In genomic region chr20:32457476-32457986, GRCh38 we compare ENCODE assay signal across 8 cellular contexts.
DNase-seq lines count a peak whose midpoint lies in the region; ATAC-seq, FAIRE-seq and TF ChIP-seq lines count a peak whose summit lies in the region.

No MANE protein-coding gene starts in this region.

- no peak for FAIRE-seq in RCC 7860 (lab: Jason Lieb, UNC)

- TF ChIP-seq CTCF in AG04449 (IDR thresholded peaks at IDR 0.05; ENCODE audit: insufficient read depth, low read length, missing control alignments) (no peak), GM20000 (IDR thresholded peaks at IDR 0.05; ENCODE audit: extremely low read depth, missing control alignments) (no peak), esophagus muscularis mucosa (IDR thresholded peaks at IDR 0.05) (no peak)

- H3K4me3 Mint-ChIP-seq in activated T-cell treated with anti-CD3 and anti-CD28 coated beads, Interleukin-2, amount 50 U/mL, for 72 hours: no peak overlapping the region

- no peaks in the 10 kb centered on the region for H3K27me3 ChIP-seq in esophagus muscularis mucosa

- POLR2A ChIA-PET in AG04449 (lab: Yijun Ruan, JAX): interaction anchor here (1.0 kb wide), 1 partner anchor 16 kb away, joined by 3 read pairs; no protein-coding TSS in a partner anchor

- TF ChIP-seq POLR2A in esophagus muscularis mucosa (IDR thresholded peaks at IDR 0.05; ENCODE audit: low read depth): no peak

- no peaks in the 10 kb centered on the region for H3K4me1 Mint-ChIP-seq in activated T-cell treated with anti-CD3 and anti-CD28 coated beads, Interleukin-2, amount 50 U/mL, for 72 hours (ENCODE audit: low read depth)

- intact Hi-C loops in esophagus muscularis mucosa (cut with DNase I): loop anchor here (10.0 kb wide), 1 partner anchor 103 kb away; the partner anchor contains the start of gene ASXL1

- peaks cover 18 to 46% (median 34%) of the 10 kb centered on the region in 4 donors for H3K4me1 ChIP-seq in esophagus muscularis mucosa

- no peaks in the 10 kb centered on the region for H3K9me3 ChIP-seq in esophagus muscularis mucosa

- H3K36me3 Mint-ChIP-seq in activated T-cell treated with anti-CD3 and anti-CD28 coated beads, Interleukin-2, amount 50 U/mL, for 72 hours (ENCODE audit: insufficient read depth in 2 of 2): peaks cover 0 to 3% of the 10 kb centered on the region in 2 donors

- no peaks in the 10 kb centered on the region for H3K27me3 Mint-ChIP-seq in activated T-cell treated with anti-CD3 and anti-CD28 coated beads, Interleukin-2, amount 50 U/mL, for 72 hours (ENCODE audit: low read depth)

- H3K36me3 ChIP-seq in esophagus muscularis mucosa: peaks cover 8 to 40% (median 34%) of the 10 kb centered on the region in 4 donors

- H3K27ac ChIP-seq in esophagus muscularis mucosa (replicated peaks in 1 of 4): peak overlapping the region in 2 of 4 donors; percentile 43 to 46

- 10% methylated on average over 4 of the region's 29 CpGs for WGBS in esophagus muscularis mucosa

- CTCF ChIA-PET in AG04449 (lab: Yijun Ruan, JAX): interaction anchor here (0.7 to 4.6 kb wide), 6 partner anchors 10 to 195 kb away, joined by 3 to 50 read pairs (median 9); no protein-coding TSS in a partner anchor

- TF ChIP-seq EP300 in esophagus muscularis mucosa (IDR thresholded peaks at IDR 0.05): no peak

- no peak for DNase-seq in AG04449 (ENCODE audit: low read depth, low spot score)
- DNase-seq in GM20000 (ENCODE audit: low spot score): peak; percentile 80
- DNase-seq in RCC 7860 (ENCODE audit: low spot score): peak; percentile 73
- DNase-seq in esophagus muscularis mucosa (ENCODE audit: extremely low spot score): no peak
- peak; percentile 72 for DNase-seq in myocyte (ENCODE audit: low read depth)
- DNase-seq in activated T-cell treated with anti-CD3 and anti-CD28 coated beads, Interleukin-2, amount 50 U/mL, for 72 hours: no peak

- H3K9me3 Mint-ChIP-seq in activated T-cell treated with anti-CD3 and anti-CD28 coated beads, Interleukin-2, amount 50 U/mL, for 72 hours: no peaks in the 10 kb centered on the region

- ATAC-seq in HG02623 (IDR thresholded peaks at IDR 0.05; ENCODE audit: unreplicated experiment) (no peak), GM21515 (IDR thresholded peaks at IDR 0.05; ENCODE audit: unreplicated experiment) (no peak)
- ATAC-seq in activated T-cell treated with anti-CD3 and anti-CD28 coated beads, Interleukin-2, amount 50 U/mL, for 72 hours (replicated peaks in 1 of 2): no peak

- no peak overlapping the region for H3K27ac Mint-ChIP-seq in activated T-cell treated with anti-CD3 and anti-CD28 coated beads, Interleukin-2, amount 50 U/mL, for 72 hours

- H3K4me3 ChIP-seq in AG04449 (ENCODE audit: low read depth, low read length) (peak overlapping the region; percentile 56), esophagus muscularis mucosa (peak overlapping the region; percentile 53 to 67 (median 59))

Comparison
In these comparisons a context has a peak if more than half of its experiments do, and no peak if none do; other contexts are left out.
1. DNase-seq: peak in GM20000 (single experiment), RCC 7860 (single experiment) and myocyte (single experiment); none in AG04449 (single experiment), esophagus muscularis mucosa (single experiment) and activated T-cell treated with anti-CD3 and anti-CD28 coated beads, Interleukin-2, amount 50 U/mL, for 72 hours (0 of 2).